ENCODE assay signal across 38 cellular contexts in genomic region chr5:143370440-143370839, GRCh38.
"Had no signal": no experiment of that assay in that cellular context is flagged by ENCODE, and none has a peak within 500 bp of the region (broad histone marks: within the 10 kb centered on the region; RNA-seq: fewer than 3 reads in every experiment).

No MANE protein-coding gene starts in this region.

- FAIRE-seq: bronchial epithelial cell had no signal

- H3K27me3 Mint-ChIP-seq: activated CD4-positive, alpha-beta memory T cell treated with anti-CD3 and anti-CD28 coated beads, Interleukin-2, amount 10 ng/mL, durations not matched to agents 7 days and 5 days; activated CD4-positive, alpha-beta T cell treated with anti-CD3 and anti-CD28 coated beads for 36 hours; activated CD4-positive, alpha-beta T cell treated with anti-CD3 and anti-CD28 coated beads, Interleukin-2, amount 10 ng/mL, durations not matched to agents 7 days and 5 days; activated CD8-positive, alpha-beta memory T cell treated with anti-CD3 and anti-CD28 coated beads, Interleukin-2, amount 10 ng/mL, durations not matched to agents 7 days and 5 days; activated naive CD4-positive, alpha-beta T cell treated with anti-CD3 and anti-CD28 coated beads, Interleukin-2, amount 10 ng/mL, durations not matched to agents 7 days and 5 days; activated naive CD4-positive, alpha-beta T cell treated with anti-CD3 and anti-CD28 coated beads, Interleukin-2, amount 50 U/mL, for 24 hours; activated naive CD8-positive, alpha-beta T cell; activated naive CD8-positive, alpha-beta T cell treated with anti-CD3 and anti-CD28 coated beads, Interleukin-2, amount 10 ng/mL, durations not matched to agents 7 days and 5 days; activated naive CD8-positive, alpha-beta T cell treated with anti-CD3 and anti-CD28 coated beads, Interleukin-2, amount 50 U/mL, for 24 hours; activated T-cell treated with anti-CD3 and anti-CD28 coated beads, Interleukin-2, amount 50 U/mL, for 24 hours; brain; central memory CD8-positive, alpha-beta T cell had no signal

- H3K27ac ChIP-seq: ascending aorta, cardiac muscle cell, WERI-Rb-1 had no signal

- ATAC-seq: activated CD4-positive, alpha-beta T cell treated with anti-CD3 and anti-CD28 coated beads for 36 hours; activated CD4-positive, CD25-positive, alpha-beta regulatory T cell treated with anti-CD3 and anti-CD28 coated beads, Interleukin-2, amount 50 U/mL, for 24 hours; activated CD8-positive, alpha-beta memory T cell treated with anti-CD3 and anti-CD28 coated beads, Interleukin-2, amount 10 ng/mL, durations not matched to agents 7 days and 5 days; activated CD8-positive, alpha-beta T cell treated with anti-CD3 and anti-CD28 coated beads, Interleukin-2, amount 10 ng/mL, durations not matched to agents 7 days and 5 days; activated naive CD8-positive, alpha-beta T cell treated with anti-CD3 and anti-CD28 coated beads, Interleukin-2, amount 50 U/mL, for 24 hours; WTC11 had no signal

- H3K27me3 ChIP-seq: ascending aorta, cardiac muscle cell had no signal

- H3K9me3 ChIP-seq: ascending aorta had no signal

- H3K9me3 Mint-ChIP-seq: WTC11 had no signal

- H3K36me3 Mint-ChIP-seq: WTC11 had no signal

- H3K4me3 Mint-ChIP-seq: activated CD4-positive, alpha-beta memory T cell treated with anti-CD3 and anti-CD28 coated beads, Interleukin-2, amount 10 ng/mL, durations not matched to agents 7 days and 5 days; activated CD4-positive, alpha-beta T cell treated with anti-CD3 and anti-CD28 coated beads for 36 hours; activated CD4-positive, alpha-beta T cell treated with anti-CD3 and anti-CD28 coated beads, Interleukin-2, amount 10 ng/mL, durations not matched to agents 7 days and 5 days; activated CD8-positive, alpha-beta memory T cell treated with anti-CD3 and anti-CD28 coated beads, Interleukin-2, amount 10 ng/mL, durations not matched to agents 7 days and 5 days; activated CD8-positive, alpha-beta T cell treated with anti-CD3 and anti-CD28 coated beads, Interleukin-2, amount 10 ng/mL, durations not matched to agents 7 days and 5 days; activated naive CD4-positive, alpha-beta T cell treated with anti-CD3 and anti-CD28 coated beads, Interleukin-2, amount 10 ng/mL, durations not matched to agents 7 days and 5 days; activated naive CD4-positive, alpha-beta T cell treated with anti-CD3 and anti-CD28 coated beads, Interleukin-2, amount 50 U/mL, for 24 hours; activated naive CD8-positive, alpha-beta T cell; activated naive CD8-positive, alpha-beta T cell treated with anti-CD3 and anti-CD28 coated beads, Interleukin-2, amount 10 ng/mL, durations not matched to agents 7 days and 5 days; activated naive CD8-positive, alpha-beta T cell treated with anti-CD3 and anti-CD28 coated beads, Interleukin-2, amount 50 U/mL, for 24 hours; activated T-cell treated with anti-CD3 and anti-CD28 coated beads, Interleukin-2, amount 50 U/mL, for 24 hours; brain; central memory CD8-positive, alpha-beta T cell; T-helper 1 cell treated with Interleukin-12 subunit alpha and Interleukin-12 subunit beta and Interleukin-4 antibody, amounts not matched to agents 30 μg/mL and 1 μg/mL, for 36 hours; T-helper 2 cell treated with Interferon-gamma antibody and Interleukin-4, amounts not matched to agents 5 μg/mL and 100 μg/mL, for 36 hours; WTC11 had no signal

- H3K4me3 ChIP-seq: ascending aorta, cardiac muscle cell had no signal

- H3K4me1 Mint-ChIP-seq: WTC11 had no signal

- H3K27ac Mint-ChIP-seq: activated CD4-positive, alpha-beta memory T cell treated with anti-CD3 and anti-CD28 coated beads, Interleukin-2, amount 10 ng/mL, durations not matched to agents 7 days and 5 days; activated CD4-positive, alpha-beta T cell treated with anti-CD3 and anti-CD28 coated beads for 36 hours; activated CD4-positive, alpha-beta T cell treated with anti-CD3 and anti-CD28 coated beads, Interleukin-2, amount 10 ng/mL, durations not matched to agents 7 days and 5 days; activated CD8-positive, alpha-beta memory T cell treated with anti-CD3 and anti-CD28 coated beads, Interleukin-2, amount 10 ng/mL, durations not matched to agents 7 days and 5 days; activated CD8-positive, alpha-beta T cell treated with anti-CD3 and anti-CD28 coated beads, Interleukin-2, amount 10 ng/mL, durations not matched to agents 7 days and 5 days; activated naive CD4-positive, alpha-beta T cell treated with anti-CD3 and anti-CD28 coated beads, Interleukin-2, amount 10 ng/mL, durations not matched to agents 7 days and 5 days; activated naive CD4-positive, alpha-beta T cell treated with anti-CD3 and anti-CD28 coated beads, Interleukin-2, amount 50 U/mL, for 24 hours; activated naive CD8-positive, alpha-beta T cell; activated naive CD8-positive, alpha-beta T cell treated with anti-CD3 and anti-CD28 coated beads, Interleukin-2, amount 10 ng/mL, durations not matched to agents 7 days and 5 days; activated naive CD8-positive, alpha-beta T cell treated with anti-CD3 and anti-CD28 coated beads, Interleukin-2, amount 50 U/mL, for 24 hours; activated T-cell treated with anti-CD3 and anti-CD28 coated beads, Interleukin-2, amount 50 U/mL, for 24 hours; activated T-helper 2 cell treated with anti-CD3 and anti-CD28 coated beads, Interferon-gamma antibody, Interleukin-2, Interleukin-4, amounts not matched to agents 10 μg/mL and 5 μg/mL and 100 μg/mL, durations not matched to agents 14 hours and 24 hours and 36 hours; brain; T-helper 1 cell treated with Interleukin-12 subunit alpha and Interleukin-12 subunit beta and Interleukin-4 antibody, amounts not matched to agents 30 μg/mL and 1 μg/mL, for 36 hours; T-helper 2 cell treated with Interferon-gamma antibody and Interleukin-4, amounts not matched to agents 5 μg/mL and 100 μg/mL, for 36 hours; WTC11 had no signal

- DNase-seq: activated CD4-positive, alpha-beta memory T cell treated with anti-CD3 and anti-CD28 coated beads, Interleukin-2, amount 10 ng/mL, durations not matched to agents 7 days and 5 days; activated CD4-positive, alpha-beta T cell treated with anti-CD3 and anti-CD28 coated beads for 1 hour; activated CD4-positive, alpha-beta T cell treated with anti-CD3 and anti-CD28 coated beads for 36 hours; activated CD4-positive, alpha-beta T cell treated with anti-CD3 and anti-CD28 coated beads for 48 hours; activated CD4-positive, alpha-beta T cell treated with anti-CD3 and anti-CD28 coated beads, Interleukin-2, amount 10 ng/mL, durations not matched to agents 7 days and 5 days; activated CD4-positive, alpha-beta T cell treated with anti-CD3 and anti-CD28 coated beads, Interleukin-2, amount 50 U/mL, for 48 hours; activated CD4-positive, CD25-positive, alpha-beta regulatory T cell; activated CD8-positive, alpha-beta memory T cell treated with anti-CD3 and anti-CD28 coated beads for 24 hours; activated CD8-positive, alpha-beta memory T cell treated with anti-CD3 and anti-CD28 coated beads, Interleukin-2, amount 10 ng/mL, durations not matched to agents 7 days and 5 days; activated CD8-positive, alpha-beta memory T cell treated with anti-CD3 and anti-CD28 coated beads, Interleukin-2, amount 50 U/mL, for 48 hours; activated CD8-positive, alpha-beta T cell treated with anti-CD3 and anti-CD28 coated beads, Interleukin-2, amount 10 ng/mL, durations not matched to agents 7 days and 5 days; activated effector memory CD4-positive, alpha-beta T cell treated with Interleukin-2 at 50 U/mL for 16 hours; activated gamma-delta T cell; activated naive CD4-positive, alpha-beta T cell treated with anti-CD3 and anti-CD28 coated beads, Interleukin-2, amount 10 ng/mL, durations not matched to agents 7 days and 5 days; activated naive CD4-positive, alpha-beta T cell treated with Interleukin-2 at 50 U/mL for 16 hours; activated naive CD8-positive, alpha-beta T cell treated with anti-CD3 and anti-CD28 coated beads, Interleukin-2, amount 10 ng/mL, durations not matched to agents 7 days and 5 days; activated naive CD8-positive, alpha-beta T cell treated with anti-CD3 and anti-CD28 coated beads, Interleukin-2, amount 50 U/mL, for 24 hours; activated T-cell treated with anti-CD3 and anti-CD28 coated beads, Interleukin-2, amount 50 U/mL, for 24 hours; activated T-cell treated with anti-CD3 and anti-CD28 coated beads, Interleukin-2, amount 50 U/mL, for 48 hours; amygdala; anterior cingulate cortex; caudate nucleus; cerebellar nuclear complex; T-helper 2 cell; T-helper 9 cell; WERI-Rb-1 had no signal
